8 cellular contexts compared by ENCODE assay signal in the genomic region with DNA sequence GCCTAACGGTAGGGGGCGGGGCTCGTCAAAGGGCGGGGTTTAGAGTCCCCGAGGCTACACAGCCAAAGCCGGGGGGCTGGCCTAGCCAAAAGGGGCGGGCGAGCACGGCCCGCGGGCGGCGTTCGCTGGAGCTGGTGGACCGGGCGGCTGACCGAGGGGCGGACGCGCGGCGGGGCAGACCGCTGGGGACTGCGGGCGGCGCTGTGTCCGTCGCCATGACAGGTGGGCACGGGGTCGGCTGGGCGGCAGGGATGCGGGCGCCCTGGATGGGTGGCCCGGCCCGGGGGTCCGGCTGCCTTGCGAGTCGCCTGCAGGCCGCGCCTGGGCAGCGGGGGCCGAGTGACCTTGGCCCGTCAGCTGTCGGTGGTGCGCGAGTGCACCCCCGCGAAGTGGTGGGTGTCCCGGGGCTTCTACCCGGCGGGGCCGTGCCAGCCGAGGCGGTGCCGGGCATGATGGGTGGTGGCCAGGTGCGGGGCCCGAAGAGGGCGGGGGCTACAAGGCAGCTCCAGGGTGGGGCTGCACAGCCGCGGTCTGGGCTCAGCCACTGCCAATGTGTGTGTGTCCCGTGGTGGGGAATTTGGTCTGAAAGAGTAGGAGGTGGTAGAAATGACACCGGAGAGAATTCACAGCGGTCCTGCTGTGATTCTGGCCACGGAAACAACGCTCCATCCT. TPM values are rescaled to one million over a fixed set of nuclear protein-coding genes. Genes with fewer than 3 reads are reported as not detected.
DNase-seq lines count a peak whose midpoint lies in the region; ATAC-seq lines count a peak whose summit lies in the region.

A gene with protein sequence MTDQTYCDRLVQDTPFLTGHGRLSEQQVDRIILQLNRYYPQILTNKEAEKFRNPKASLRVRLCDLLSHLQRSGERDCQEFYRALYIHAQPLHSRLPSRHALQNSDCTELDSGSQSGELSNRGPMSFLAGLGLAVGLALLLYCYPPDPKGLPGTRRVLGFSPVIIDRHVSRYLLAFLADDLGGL (plus strand): TSS at position 87 of the 672 bp plus-strand sequence. CDS start 129 bp downstream, at position 216.

- peaks cover 64% of the 10 kb centered on the region for H3K4me1 Mint-ChIP-seq in T-helper 1 cell treated with Interleukin-12 subunit alpha and Interleukin-12 subunit beta and Interleukin-4 antibody, amounts not matched to agents 30 μg/mL and 1 μg/mL, for 36 hours (ENCODE audit: low read depth)

- H3K27ac Mint-ChIP-seq in T-helper 1 cell treated with Interleukin-12 subunit alpha and Interleukin-12 subunit beta and Interleukin-4 antibody, amounts not matched to agents 30 μg/mL and 1 μg/mL, for 36 hours, result peak within 1 kb of the TSS; percentile 98

- peak within 1 kb of the TSS; percentile 94 for H3K4me3 Mint-ChIP-seq in T-helper 1 cell treated with Interleukin-12 subunit alpha and Interleukin-12 subunit beta and Interleukin-4 antibody, amounts not matched to agents 30 μg/mL and 1 μg/mL, for 36 hours

- DNase-seq in AG20443 (ENCODE audit: low spot score) (peak; percentile 49), cerebellum (ENCODE audit: low spot score) (peak; percentile 57), left colon (peak; percentile 81)
- DNase-seq in stimulated activated CD4-positive, alpha-beta T cell treated with anti-CD3 and anti-CD28 coated beads, Interleukin-2, amount 100 ng/mL, for 24 hours, result peak; percentile 60 to 61

- H3K36me3 Mint-ChIP-seq in T-helper 1 cell treated with Interleukin-12 subunit alpha and Interleukin-12 subunit beta and Interleukin-4 antibody, amounts not matched to agents 30 μg/mL and 1 μg/mL, for 36 hours (ENCODE audit: low read depth), result peaks cover 18% of the 10 kb centered on the region

- no peaks in the 10 kb centered on the region for H3K27me3 Mint-ChIP-seq in T-helper 1 cell treated with Interleukin-12 subunit alpha and Interleukin-12 subunit beta and Interleukin-4 antibody, amounts not matched to agents 30 μg/mL and 1 μg/mL, for 36 hours (ENCODE audit: low read depth)

- ATAC-seq in GM19023 (IDR thresholded peaks at IDR 0.05; ENCODE audit: unreplicated experiment) (peak; percentile 55), HG03354 (IDR thresholded peaks at IDR 0.05; ENCODE audit: poor library complexity, severe bottlenecking, unreplicated experiment) (peak; percentile 47), left colon (peak; percentile 44), HG02610 (IDR thresholded peaks at IDR 0.05; ENCODE audit: unreplicated experiment) (no peak)

- intact Hi-C loops in left colon (cut with DNase I, micrococcal nuclease), result no loop called here

- peaks cover 4% of the 10 kb centered on the region for H3K9me3 Mint-ChIP-seq in T-helper 1 cell treated with Interleukin-12 subunit alpha and Interleukin-12 subunit beta and Interleukin-4 antibody, amounts not matched to agents 30 μg/mL and 1 μg/mL, for 36 hours

RNA-seq across cellular contexts. Expression of the gene that starts here (rescaled TPM):
- 17.7 TPM for total RNA-seq in cerebellum
- total RNA-seq in left colon, result 10 to 100 TPM; 41.5 to 62.2 TPM
